Comparison of ENCODE assay signal across 28 cellular contexts in the genomic region with DNA sequence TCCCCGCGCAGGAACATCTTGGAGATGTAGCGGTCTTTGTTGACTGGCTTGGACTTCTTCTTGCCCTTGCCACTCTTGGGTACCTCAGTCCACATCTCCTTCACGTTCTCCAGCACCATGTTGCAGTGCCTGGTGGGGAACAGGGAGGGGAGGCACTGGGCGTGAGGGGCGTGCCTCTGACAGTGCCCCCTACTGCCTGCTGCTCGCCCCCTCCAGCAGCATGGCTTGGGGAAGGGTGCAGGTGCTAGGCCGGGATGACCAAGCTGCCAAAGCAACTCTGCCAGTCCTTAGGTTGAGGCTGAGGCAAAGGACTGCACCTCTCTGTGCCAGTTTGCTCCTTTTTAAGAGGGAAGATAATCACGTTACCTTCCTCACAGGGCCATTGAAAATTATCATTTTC. TPM values are rescaled to one million over a fixed set of nuclear protein-coding genes. Genes with fewer than 3 reads are reported as not detected.
"Had no signal": no experiment of that assay in that cellular context is flagged by ENCODE, and none has a peak within 500 bp of the region (broad histone marks: within the 10 kb centered on the region; RNA-seq: fewer than 3 reads in every experiment).

No MANE protein-coding gene starts in this region.

- H2AFZ ChIP-seq: hepatocyte had no signal

- H3K9me3 ChIP-seq: lower lobe of right lung, mucosa of descending colon, upper lobe of right lung had no signal

- H3K27me3 ChIP-seq: hepatocyte, upper lobe of right lung had no signal

- H3K27ac Mint-ChIP-seq: activated T-helper 17 cell treated with anti-CD3 and anti-CD28 coated beads, Interleukin-2, amount 50 U/mL, for 72 hours; brain; immature natural killer cell; progenitor cell of endocrine pancreas; WTC11 had no signal

- H3K27me3 Mint-ChIP-seq: activated T-cell treated with anti-CD3 and anti-CD28 coated beads, Interleukin-2, amount 50 U/mL, for 24 hours; activated T-helper 17 cell treated with anti-CD3 and anti-CD28 coated beads, Interleukin-2, amount 50 U/mL, for 72 hours; progenitor cell of endocrine pancreas had no signal

- FAIRE-seq: colon had no signal

- H3K27ac ChIP-seq: hepatocyte, lower lobe of right lung, upper lobe of right lung had no signal

- ATAC-seq: activated naive CD4-positive, alpha-beta T cell treated with anti-CD3 and anti-CD28 coated beads, Interleukin-2, amount 50 U/mL, for 72 hours; activated T-helper 17 cell treated with anti-CD3 and anti-CD28 coated beads, Interleukin-2, amount 50 U/mL, for 72 hours; left lobe of liver; lower lobe of right lung; mucosa of descending colon; stimulated activated naive CD8-positive, alpha-beta T cell treated with anti-CD3 and anti-CD28 coated beads, Interleukin-15, Interleukin-2, amounts not matched to agents 100 U/mL and 50 U/mL, for 24 hours; upper lobe of right lung; WTC11 had no signal

- H3K4me3 Mint-ChIP-seq: activated T-cell treated with anti-CD3 and anti-CD28 coated beads, Interleukin-2, amount 50 U/mL, for 24 hours; activated T-helper 17 cell treated with anti-CD3 and anti-CD28 coated beads, Interleukin-2, amount 50 U/mL, for 72 hours; immature natural killer cell; WTC11 had no signal

- DNase-seq: activated T-cell treated with anti-CD3 and anti-CD28 coated beads, Interleukin-2, amount 50 U/mL, for 24 hours; aorta; caudate nucleus; effector memory CD4-positive, alpha-beta T cell; foreskin melanocyte; immature natural killer cell; lower lobe of right lung; mesendoderm; mucosa of descending colon; retina; stimulated activated CD4-positive, alpha-beta T cell treated with anti-CD3 and anti-CD28 coated beads, Interleukin-4, amount 100 ng/mL, for 24 hours; stimulated activated naive CD8-positive, alpha-beta T cell treated with anti-CD3 and anti-CD28 coated beads, Interleukin-15, Interleukin-2, amounts not matched to agents 100 U/mL and 50 U/mL, for 24 hours; T-helper 9 cell; upper lobe of right lung had no signal

- H3K4me2 ChIP-seq: hepatocyte had no signal

- H3K4me3 ChIP-seq: hepatocyte, lower lobe of right lung, mucosa of descending colon, upper lobe of right lung had no signal

- H3K9me3 Mint-ChIP-seq: activated naive CD4-positive, alpha-beta T cell treated with anti-CD3 and anti-CD28 coated beads, Interleukin-2, amount 50 U/mL, for 72 hours; activated T-cell treated with anti-CD3 and anti-CD28 coated beads, Interleukin-2, amount 50 U/mL, for 24 hours; activated T-helper 17 cell treated with anti-CD3 and anti-CD28 coated beads, Interleukin-2, amount 50 U/mL, for 72 hours; immature natural killer cell; WTC11 had no signal

RNA-seq across cellular contexts. Expression of a gene that starts 19.6 kb away (rescaled TPM):
- polyA plus RNA-seq: aorta had no signal

RNA-seq across cellular contexts. Expression of a gene that starts 45.6 kb away (rescaled TPM):
- total RNA-seq: aorta, dermis microvascular lymphatic vessel endothelial cell, hepatocyte, kidney epithelial cell, left lobe of liver, lower lobe of right lung, mucosa of descending colon, omental fat pad, progenitor cell of endocrine pancreas, subcutaneous adipose tissue, upper lobe of right lung, WTC11 had no signal
- polyA plus RNA-seq: aorta, esophagus, hepatocyte, immature natural killer cell, neural cell had no signal
